In genomic region chr3:31635586-31635985, GRCh38 we compare ENCODE assay signal across 11 cellular contexts.
DNase-seq lines count a peak whose midpoint lies in the region; ATAC-seq and TF ChIP-seq lines count a peak whose summit lies in the region.
"Had no signal": no experiment of that assay in that cellular context is flagged by ENCODE, and none has a peak within 500 bp of the region (broad histone marks: within the 10 kb centered on the region; RNA-seq: fewer than 3 reads in every experiment).

No MANE protein-coding gene starts in this region.

- H3K27ac Mint-ChIP-seq in activated CD4-positive, alpha-beta memory T cell treated with anti-CD3 and anti-CD28 coated beads, Interleukin-2, amount 10 ng/mL, durations not matched to agents 7 days and 5 days = peak overlapping the region; percentile 53
- peak overlapping the region; percentile 44 to 86 (median 80) for H3K27ac Mint-ChIP-seq in naive thymus-derived CD4-positive, alpha-beta T cell
- no peak overlapping the region for H3K27ac Mint-ChIP-seq in neural progenitor cell

- no peak overlapping the region for H3K9ac ChIP-seq in neural progenitor cell

- H3K4me3 ChIP-seq in naive thymus-derived CD4-positive, alpha-beta T cell (ENCODE audit: low read length) = no peak overlapping the region
- H3K4me3 ChIP-seq in ascending aorta = no peak overlapping the region
- no peak overlapping the region for H3K4me3 ChIP-seq in neural progenitor cell
- H3K4me3 ChIP-seq: testis had no signal

- H3K4me1 ChIP-seq in naive thymus-derived CD4-positive, alpha-beta T cell (ENCODE audit: control insufficient read depth in 2 of 2, insufficient read depth in 2 of 2, low read length in 2 of 2) = peaks cover 10 to 28% of the 10 kb centered on the region in 2 donors
- H3K4me1 ChIP-seq in ascending aorta (no peaks in the 10 kb centered on the region), neural progenitor cell (no peaks in the 10 kb centered on the region)
- H3K4me1 ChIP-seq: testis had no signal

- peaks cover 63% of the 10 kb centered on the region for H3K36me3 Mint-ChIP-seq in activated CD4-positive, alpha-beta memory T cell treated with anti-CD3 and anti-CD28 coated beads, Interleukin-2, amount 10 ng/mL, durations not matched to agents 7 days and 5 days (ENCODE audit: low read depth)
- H3K36me3 Mint-ChIP-seq in naive thymus-derived CD4-positive, alpha-beta T cell = peaks cover under 1 to 45% (median 26%) of the 10 kb centered on the region in 5 donors
- H3K36me3 Mint-ChIP-seq in neural progenitor cell = peaks cover 23% of the 10 kb centered on the region

- no peak overlapping the region for H3K4me3 Mint-ChIP-seq in activated CD4-positive, alpha-beta memory T cell treated with anti-CD3 and anti-CD28 coated beads, Interleukin-2, amount 10 ng/mL, durations not matched to agents 7 days and 5 days
- peak overlapping the region in 8 of 10 donors; percentile 10 to 82 (median 60) for H3K4me3 Mint-ChIP-seq in naive thymus-derived CD4-positive, alpha-beta T cell
- no peak overlapping the region for H3K4me3 Mint-ChIP-seq in neural progenitor cell
- H3K4me3 Mint-ChIP-seq: brain had no signal

- intact Hi-C loops in naive thymus-derived CD4-positive, alpha-beta T cell (cut with micrococcal nuclease) = loop anchor here in 1 of 2 donors (5.0 to 10.0 kb wide), 3 partner anchors 43 to 479 kb away; no protein-coding TSS in a partner anchor
- intact Hi-C loops in ascending aorta (cut with DNase I) = no loop called here

- POLR2A ChIA-PET in activated CD4-positive, alpha-beta memory T cell treated with anti-CD3 and anti-CD28 coated beads, Interleukin-2, amount 10 ng/mL, durations not matched to agents 7 days and 5 days (lab: Charles Lee) = interaction anchor here (0.6 to 2.3 kb wide), 6 partner anchors 11 to 394 kb away, joined by 3 to 10 read pairs (median 4); partner anchors contain the start of gene STT3B
- POLR2A ChIA-PET in naive thymus-derived CD4-positive, alpha-beta T cell (lab: Charles Lee) = interaction anchor here (1.1 to 1.7 kb wide), 2 partner anchors 103 to 421 kb away, joined by 3 to 5 read pairs; partner anchors contain the start of gene STT3B

- DNase-seq in EH (ENCODE audit: low read depth) = peak; percentile 20
- no peak for DNase-seq in activated CD4-positive, alpha-beta memory T cell treated with anti-CD3 and anti-CD28 coated beads, Interleukin-2, amount 10 ng/mL, durations not matched to agents 7 days and 5 days
- DNase-seq in naive thymus-derived CD4-positive, alpha-beta T cell = no peak
- DNase-seq in inferior parietal cortex (ENCODE audit: extremely low spot score) = no peak
- no peak for DNase-seq in ascending aorta (ENCODE audit: low spot score in 2 of 2)
- no peak for DNase-seq in neural progenitor cell (ENCODE audit: low spot score)
- DNase-seq: activated CD8-positive, alpha-beta memory T cell treated with anti-CD3 and anti-CD28 coated beads for 24 hours; kidney glomerular epithelial cell; testis had no signal

- no peaks in the 10 kb centered on the region for H3K9me3 Mint-ChIP-seq in activated CD4-positive, alpha-beta memory T cell treated with anti-CD3 and anti-CD28 coated beads, Interleukin-2, amount 10 ng/mL, durations not matched to agents 7 days and 5 days
- H3K9me3 Mint-ChIP-seq in naive thymus-derived CD4-positive, alpha-beta T cell = no peaks in the 10 kb centered on the region
- no peaks in the 10 kb centered on the region for H3K9me3 Mint-ChIP-seq in neural progenitor cell
- H3K9me3 Mint-ChIP-seq: brain had no signal

- peaks cover 0 to 14% (median 7%) of the 10 kb centered on the region in 3 experiments for H3K36me3 ChIP-seq in naive thymus-derived CD4-positive, alpha-beta T cell (ENCODE audit: control insufficient read depth in 2 of 3, insufficient read depth in 3 of 3, low read length in 3 of 3)
- H3K36me3 ChIP-seq in ascending aorta (peaks cover 15 to 27% of the 10 kb centered on the region in 2 donors), neural progenitor cell (peaks cover 14% of the 10 kb centered on the region)

- no peaks in the 10 kb centered on the region for H3K9me3 ChIP-seq in naive thymus-derived CD4-positive, alpha-beta T cell (ENCODE audit: control insufficient read depth in 2 of 3, low read length in 3 of 3)
- H3K9me3 ChIP-seq in ascending aorta (no peaks in the 10 kb centered on the region), neural progenitor cell (ENCODE audit: low read depth) (no peaks in the 10 kb centered on the region)
- H3K9me3 ChIP-seq: testis had no signal

- CTCF ChIA-PET in activated CD4-positive, alpha-beta memory T cell treated with anti-CD3 and anti-CD28 coated beads, Interleukin-2, amount 10 ng/mL, durations not matched to agents 7 days and 5 days (lab: Charles Lee) = interaction anchor here (0.8 to 1.4 kb wide), 2 partner anchors 103 to 457 kb away, joined by 3 to 4 read pairs; partner anchors contain the start of gene STT3B
- CTCF ChIA-PET in naive thymus-derived CD4-positive, alpha-beta T cell (lab: Charles Lee) = interaction anchor here (0.6 to 1.3 kb wide), 2 partner anchors 84 to 90 kb away, joined by 3 read pairs; no protein-coding TSS in a partner anchor

- H3K79me2 ChIP-seq in neural progenitor cell (ENCODE audit: low read depth) = no peaks in the 10 kb centered on the region

- TF ChIP-seq CTCF in ascending aorta (IDR thresholded peaks at IDR 0.05) (no peak), neural progenitor cell (IDR thresholded peaks at IDR 0.05) (no peak)

- H2AFZ ChIP-seq in neural progenitor cell (replicated peaks) = no peak overlapping the region

- H3K27ac ChIP-seq in naive thymus-derived CD4-positive, alpha-beta T cell (ENCODE audit: low read depth, low read length) = peak overlapping the region; percentile 45
- H3K27ac ChIP-seq in ascending aorta (no peak overlapping the region), neural progenitor cell (no peak overlapping the region)

- peak; percentile 39 for ATAC-seq in GM21423 (IDR thresholded peaks at IDR 0.05; ENCODE audit: unreplicated experiment)
- ATAC-seq in naive thymus-derived CD4-positive, alpha-beta T cell = no peak

- H3K4me2 ChIP-seq in neural progenitor cell = no peak overlapping the region

- H3K4me1 Mint-ChIP-seq in activated CD4-positive, alpha-beta memory T cell treated with anti-CD3 and anti-CD28 coated beads, Interleukin-2, amount 10 ng/mL, durations not matched to agents 7 days and 5 days = peaks cover 35% of the 10 kb centered on the region
- peaks cover 17 to 61% (median 51%) of the 10 kb centered on the region in 7 donors for H3K4me1 Mint-ChIP-seq in naive thymus-derived CD4-positive, alpha-beta T cell
- no peaks in the 10 kb centered on the region for H3K4me1 Mint-ChIP-seq in neural progenitor cell

- no peaks in the 10 kb centered on the region for H3K27me3 Mint-ChIP-seq in activated CD4-positive, alpha-beta memory T cell treated with anti-CD3 and anti-CD28 coated beads, Interleukin-2, amount 10 ng/mL, durations not matched to agents 7 days and 5 days
- no peaks in the 10 kb centered on the region for H3K27me3 Mint-ChIP-seq in naive thymus-derived CD4-positive, alpha-beta T cell
- no peaks in the 10 kb centered on the region for H3K27me3 Mint-ChIP-seq in neural progenitor cell (ENCODE audit: insufficient read depth, low read depth)
- H3K27me3 Mint-ChIP-seq: brain had no signal

- H3K27me3 ChIP-seq in naive thymus-derived CD4-positive, alpha-beta T cell (ENCODE audit: control insufficient read depth in 2 of 2, insufficient read depth in 2 of 2, low read length in 2 of 2) = no peaks in the 10 kb centered on the region
- H3K27me3 ChIP-seq in ascending aorta (no peaks in the 10 kb centered on the region), neural progenitor cell (no peaks in the 10 kb centered on the region)
- H3K27me3 ChIP-seq: testis had no signal

- no peaks in the 10 kb centered on the region for H3F3A ChIP-seq in neural progenitor cell (ENCODE audit: low read depth)

- no peaks in the 10 kb centered on the region for H4K20me1 ChIP-seq in neural progenitor cell (ENCODE audit: low read depth)

Comparison
In these comparisons a context has a peak if more than half of its experiments do, and no peak if none do; other contexts are left out.
1. H3K4me3 Mint-ChIP-seq: peak in naive thymus-derived CD4-positive, alpha-beta T cell (8 of 10); none in activated CD4-positive, alpha-beta memory T cell treated with anti-CD3 and anti-CD28 coated beads, Interleukin-2, amount 10 ng/mL, durations not matched to agents 7 days and 5 days (single experiment) and neural progenitor cell (single experiment).